3 cellular contexts compared by ENCODE assay signal in the genomic region with DNA sequence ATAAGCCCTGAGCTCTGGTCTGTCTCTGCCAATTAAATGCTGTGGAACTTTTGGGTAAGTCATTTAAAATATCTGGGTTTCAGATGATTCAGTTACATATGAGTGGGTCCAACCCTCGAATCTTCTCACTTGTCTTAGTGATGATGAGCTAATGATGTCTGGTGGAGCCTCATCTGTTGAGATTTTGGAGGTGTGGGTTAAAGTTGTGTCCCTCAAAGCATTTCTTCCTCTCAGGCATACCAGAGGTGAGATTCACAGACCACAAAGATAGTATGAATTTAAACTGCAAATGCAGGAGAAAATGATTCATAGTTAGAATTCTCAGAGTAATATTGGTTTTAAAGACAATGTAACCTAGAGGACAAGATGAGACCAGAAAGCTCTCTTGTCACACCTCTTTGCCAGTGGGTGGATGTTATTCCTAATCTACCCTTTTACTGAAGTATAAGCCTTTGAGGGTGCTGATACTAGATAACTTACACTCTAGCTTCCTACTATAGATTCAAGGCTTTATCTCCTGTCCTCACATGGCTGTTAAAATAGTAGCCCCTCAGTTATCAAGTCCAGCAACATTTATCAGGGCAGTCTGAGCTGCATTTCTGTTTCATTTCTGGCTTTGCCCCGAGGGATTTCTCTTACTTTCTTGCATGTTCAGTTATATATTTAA.
A peak's percentile ranks its signal among the peaks of the same experiment; 100 is the strongest.
TF ChIP-seq lines count a peak whose summit lies in the region.

No MANE protein-coding gene starts in this region.

TF ChIP-seq in SK-N-SH, 30 proteins besides CTCF, POLR2A, EP300 and RAD21:
- TF ChIP-seq ELF1 (IDR thresholded peaks at IDR 0.05): no peak
- TF ChIP-seq NRF1 (IDR thresholded peaks at IDR 0.05; ENCODE audit: low read depth, low read length): no peak
- TF ChIP-seq FOXM1 (IDR thresholded peaks at IDR 0.05; ENCODE audit: low read depth): no peak
- TF ChIP-seq, protein P1, sequence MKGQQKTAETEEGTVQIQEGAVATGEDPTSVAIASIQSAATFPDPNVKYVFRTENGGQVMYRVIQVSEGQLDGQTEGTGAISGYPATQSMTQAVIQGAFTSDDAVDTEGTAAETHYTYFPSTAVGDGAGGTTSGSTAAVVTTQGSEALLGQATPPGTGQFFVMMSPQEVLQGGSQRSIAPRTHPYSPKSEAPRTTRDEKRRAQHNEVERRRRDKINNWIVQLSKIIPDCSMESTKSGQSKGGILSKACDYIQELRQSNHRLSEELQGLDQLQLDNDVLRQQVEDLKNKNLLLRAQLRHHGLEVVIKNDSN (IDR thresholded peaks at IDR 0.05; ENCODE audit: borderline replicate concordance, low read depth): no peak
- TF ChIP-seq MXI1 (IDR thresholded peaks at IDR 0.05; ENCODE audit: low read depth, low read length): no peak
- TF ChIP-seq YY1 (IDR thresholded peaks at IDR 0.05; ENCODE audit: low read depth): no peak
- TF ChIP-seq, protein P2, sequence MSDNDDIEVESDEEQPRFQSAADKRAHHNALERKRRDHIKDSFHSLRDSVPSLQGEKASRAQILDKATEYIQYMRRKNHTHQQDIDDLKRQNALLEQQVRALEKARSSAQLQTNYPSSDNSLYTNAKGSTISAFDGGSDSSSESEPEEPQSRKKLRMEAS (IDR thresholded peaks at IDR 0.05; ENCODE audit: low read depth): no peak
- TF ChIP-seq FOXJ3 (CRISPR knock-in tag; IDR thresholded peaks at IDR 0.05): no peak
- TF ChIP-seq GATA2 (CRISPR knock-in tag; IDR thresholded peaks at IDR 0.05): peak; percentile 87
- TF ChIP-seq MEF2A (IDR thresholded peaks at IDR 0.05; ENCODE audit: borderline replicate concordance, low read depth): no peak
- TF ChIP-seq NFIC (IDR thresholded peaks at IDR 0.05; ENCODE audit: borderline replicate concordance): no peak
- TF ChIP-seq RCOR1 (IDR thresholded peaks at IDR 0.05; ENCODE audit: low read length): no peak
- TF ChIP-seq RFX5 (IDR thresholded peaks at IDR 0.05; ENCODE audit: low read length): no peak
- no peak for TF ChIP-seq SMC3 (IDR thresholded peaks at IDR 0.05; ENCODE audit: low read depth, low read length)
- TF ChIP-seq CHD2 (IDR thresholded peaks at IDR 0.05; ENCODE audit: low read length, partially characterized antibody): peak; percentile 9
- TF ChIP-seq, protein P3, sequence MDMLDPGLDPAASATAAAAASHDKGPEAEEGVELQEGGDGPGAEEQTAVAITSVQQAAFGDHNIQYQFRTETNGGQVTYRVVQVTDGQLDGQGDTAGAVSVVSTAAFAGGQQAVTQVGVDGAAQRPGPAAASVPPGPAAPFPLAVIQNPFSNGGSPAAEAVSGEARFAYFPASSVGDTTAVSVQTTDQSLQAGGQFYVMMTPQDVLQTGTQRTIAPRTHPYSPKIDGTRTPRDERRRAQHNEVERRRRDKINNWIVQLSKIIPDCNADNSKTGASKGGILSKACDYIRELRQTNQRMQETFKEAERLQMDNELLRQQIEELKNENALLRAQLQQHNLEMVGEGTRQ (IDR thresholded peaks at IDR 0.05; ENCODE audit: borderline replicate concordance, low read depth, low read length): no peak
- TF ChIP-seq, protein P4, sequence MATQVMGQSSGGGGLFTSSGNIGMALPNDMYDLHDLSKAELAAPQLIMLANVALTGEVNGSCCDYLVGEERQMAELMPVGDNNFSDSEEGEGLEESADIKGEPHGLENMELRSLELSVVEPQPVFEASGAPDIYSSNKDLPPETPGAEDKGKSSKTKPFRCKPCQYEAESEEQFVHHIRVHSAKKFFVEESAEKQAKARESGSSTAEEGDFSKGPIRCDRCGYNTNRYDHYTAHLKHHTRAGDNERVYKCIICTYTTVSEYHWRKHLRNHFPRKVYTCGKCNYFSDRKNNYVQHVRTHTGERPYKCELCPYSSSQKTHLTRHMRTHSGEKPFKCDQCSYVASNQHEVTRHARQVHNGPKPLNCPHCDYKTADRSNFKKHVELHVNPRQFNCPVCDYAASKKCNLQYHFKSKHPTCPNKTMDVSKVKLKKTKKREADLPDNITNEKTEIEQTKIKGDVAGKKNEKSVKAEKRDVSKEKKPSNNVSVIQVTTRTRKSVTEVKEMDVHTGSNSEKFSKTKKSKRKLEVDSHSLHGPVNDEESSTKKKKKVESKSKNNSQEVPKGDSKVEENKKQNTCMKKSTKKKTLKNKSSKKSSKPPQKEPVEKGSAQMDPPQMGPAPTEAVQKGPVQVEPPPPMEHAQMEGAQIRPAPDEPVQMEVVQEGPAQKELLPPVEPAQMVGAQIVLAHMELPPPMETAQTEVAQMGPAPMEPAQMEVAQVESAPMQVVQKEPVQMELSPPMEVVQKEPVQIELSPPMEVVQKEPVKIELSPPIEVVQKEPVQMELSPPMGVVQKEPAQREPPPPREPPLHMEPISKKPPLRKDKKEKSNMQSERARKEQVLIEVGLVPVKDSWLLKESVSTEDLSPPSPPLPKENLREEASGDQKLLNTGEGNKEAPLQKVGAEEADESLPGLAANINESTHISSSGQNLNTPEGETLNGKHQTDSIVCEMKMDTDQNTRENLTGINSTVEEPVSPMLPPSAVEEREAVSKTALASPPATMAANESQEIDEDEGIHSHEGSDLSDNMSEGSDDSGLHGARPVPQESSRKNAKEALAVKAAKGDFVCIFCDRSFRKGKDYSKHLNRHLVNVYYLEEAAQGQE (IDR thresholded peaks at IDR 0.05; ENCODE audit: low read depth, low read length): no peak

TF ChIP-seq in SK-N-SH treated with all-trans-retinoic acid at 6 μM for 48 hours, 23 proteins besides CTCF, POLR2A, EP300 and RAD21:
- no peak for TF ChIP-seq ARNTL (CRISPR knock-in tag; IDR thresholded peaks at IDR 0.05; ENCODE audit: borderline replicate concordance, low read depth)

TF ChIP-seq in IMR-90, 13 proteins besides CTCF, POLR2A, EP300 and RAD21:
- TF ChIP-seq CHD1 (IDR thresholded peaks at IDR 0.05; ENCODE audit: low read depth, low read length): no peak
- TF ChIP-seq MAFK (IDR thresholded peaks at IDR 0.05; ENCODE audit: low read depth, low read length): no peak
- no peak for TF ChIP-seq RFX5 (IDR thresholded peaks at IDR 0.05; ENCODE audit: low read depth, low read length)
- no peak for TF ChIP-seq BHLHE40 (IDR thresholded peaks at IDR 0.05; ENCODE audit: low read depth, low read length)
- no peak for TF ChIP-seq NFE2L2 (IDR thresholded peaks at IDR 0.05; ENCODE audit: low read depth, low read length)
- no peak for TF ChIP-seq SMC3 (IDR thresholded peaks at IDR 0.05; ENCODE audit: low read depth, low read length)
- TF ChIP-seq, protein P3 (IDR thresholded peaks at IDR 0.05; ENCODE audit: low read depth, low read length): no peak
- no peak for TF ChIP-seq RCOR1 (IDR thresholded peaks at IDR 0.05; ENCODE audit: insufficient replicate concordance, low read length)
- TF ChIP-seq MXI1 (IDR thresholded peaks at IDR 0.05; ENCODE audit: borderline replicate concordance, low read depth, low read length): no peak
